ENCODE assay signal across 1 cellular context in genomic region chr1:159798893-159799292, GRCh38.
TF ChIP-seq lines count a peak whose summit lies in the region.

No MANE protein-coding gene starts in this region.

TF ChIP-seq in HEK293, 187 proteins besides CTCF, POLR2A, EP300 and RAD21 (continued from another document):
- TF ChIP-seq ZNF311 (tag by site-specific recombination; IDR thresholded peaks at IDR 0.05; ENCODE audit: borderline replicate concordance) (no peak), PRDM10 (tag by site-specific recombination; IDR thresholded peaks at IDR 0.05) (no peak), ZNF48 (tag by site-specific recombination; IDR thresholded peaks at IDR 0.05) (no peak), IKZF3 (tag by site-specific recombination; IDR thresholded peaks at IDR 0.05) (peak; percentile 71; the same call in 1 of the 2 replicates), ZNF561 (tag by site-specific recombination; IDR thresholded peaks at IDR 0.05; ENCODE audit: borderline replicate concordance) (no peak), ZNF623 (tag by site-specific recombination; IDR thresholded peaks at IDR 0.05) (no peak), ZNF626 (tag by site-specific recombination; IDR thresholded peaks at IDR 0.05) (no peak), ZNF704 (tag by site-specific recombination; IDR thresholded peaks at IDR 0.05) (no peak), ZNF391 (tag by site-specific recombination; IDR thresholded peaks at IDR 0.05; ENCODE audit: borderline replicate concordance, low read depth) (no peak), ZNF37A (tag by site-specific recombination; IDR thresholded peaks at IDR 0.05) (no peak), KLF7 (tag by site-specific recombination; IDR thresholded peaks at IDR 0.05; ENCODE audit: borderline replicate concordance) (no peak), SP3 (tag by site-specific recombination; IDR thresholded peaks at IDR 0.05) (no peak), ZNF292 (tag by site-specific recombination; IDR thresholded peaks at IDR 0.05; ENCODE audit: borderline replicate concordance, low read depth) (no peak), ZNF341 (tag by site-specific recombination; IDR thresholded peaks at IDR 0.05; ENCODE audit: low read depth) (no peak), MZF1 (tag by site-specific recombination; IDR thresholded peaks at IDR 0.05; ENCODE audit: borderline replicate concordance) (no peak), EGR2 (tag by site-specific recombination; IDR thresholded peaks at IDR 0.05; ENCODE audit: low read depth) (no peak), PRDM1 (tag by site-specific recombination; IDR thresholded peaks at IDR 0.05) (peak; percentile 36; the same call in 1 of the 2 replicates), ZNF433 (tag by site-specific recombination; IDR thresholded peaks at IDR 0.05; ENCODE audit: low read depth) (no peak), ZNF600 (tag by site-specific recombination; IDR thresholded peaks at IDR 0.05) (0 out of 2 replicates have a peak, but pooled peaks have one; percentile 32), ZSCAN30 (tag by site-specific recombination; IDR thresholded peaks at IDR 0.05) (0 out of 2 replicates have a peak, but pooled peaks have one; percentile 22), ZNF707 (tag by site-specific recombination; IDR thresholded peaks at IDR 0.05) (peak; percentile 79), ZNF26 (tag by site-specific recombination; IDR thresholded peaks at IDR 0.05) (no peak), ZBTB11 (tag by site-specific recombination; conservative IDR thresholded peaks at IDR 0.05; ENCODE audit: low read depth) (no peak), ZNF654 (tag by site-specific recombination; IDR thresholded peaks at IDR 0.05; ENCODE audit: low read depth) (peak; percentile 79)
